In the genomic region with DNA sequence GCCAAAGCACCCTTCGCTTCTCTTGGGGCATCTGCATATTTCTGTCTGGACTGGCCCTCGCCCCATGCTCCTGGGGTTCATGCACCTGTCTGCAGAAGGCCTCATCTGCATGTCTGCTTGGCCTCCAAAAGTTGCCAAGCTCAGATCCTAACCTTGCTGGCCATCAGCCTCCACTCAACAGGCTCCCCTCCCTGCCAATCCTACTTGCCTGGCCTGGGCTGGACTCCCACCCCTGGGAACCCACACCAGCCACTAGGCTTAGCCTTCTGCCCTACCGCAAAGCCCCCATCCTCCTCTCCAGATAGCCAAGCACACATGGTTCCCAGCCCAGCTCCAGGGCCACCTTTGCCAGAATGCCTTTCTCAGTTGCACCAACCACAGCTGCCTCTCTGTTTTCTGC, we compare ENCODE assay signal across 24 cellular contexts.
"Had no signal": no experiment of that assay in that cellular context is flagged by ENCODE, and none has a peak within 500 bp of the region (broad histone marks: within the 10 kb centered on the region; RNA-seq: fewer than 3 reads in every experiment).

No MANE protein-coding gene starts in this region.

- ATAC-seq: esophagus mucosa, left ventricle myocardium superior had no signal

- H3K27ac ChIP-seq: dorsolateral prefrontal cortex, heart left ventricle, neural progenitor cell, pancreas, prostate gland, right lobe of liver, suprapubic skin, thyroid gland, vagina had no signal

- H3K9me3 ChIP-seq: heart left ventricle, pancreas, prostate gland, right lobe of liver, suprapubic skin, thyroid gland, vagina had no signal

- H3K9ac ChIP-seq: neural progenitor cell had no signal

- H3K9me3 Mint-ChIP-seq: naive thymus-derived CD8-positive, alpha-beta T cell; type B pancreatic cell had no signal

- H3K4me3 ChIP-seq: dorsolateral prefrontal cortex, heart left ventricle, lung, neural progenitor cell, pancreas, prostate gland, right lobe of liver, suprapubic skin, thyroid gland, vagina had no signal

- H3K4me2 ChIP-seq: neural progenitor cell had no signal

- DNase-seq: cortex of kidney; effector CD8-positive, alpha-beta T cell; heart left ventricle; hippocampal formation; left colon; left ventricle myocardium superior; mesendoderm; occipital lobe; pancreas; stimulated activated CD4-positive, alpha-beta T cell treated with anti-CD3 and anti-CD28 coated beads, Interleukin-2, amount 100 ng/mL, for 24 hours; stimulated activated CD4-positive, alpha-beta T cell treated with anti-CD3 and anti-CD28 coated beads, Interleukin-4, amount 100 ng/mL, for 4 hours; stimulated activated naive CD4-positive, alpha-beta T cell treated with Interleukin-2 at 50 U/mL for 16 hours; thyroid gland had no signal

- H3K4me3 Mint-ChIP-seq: naive thymus-derived CD8-positive, alpha-beta T cell; neural progenitor cell; type B pancreatic cell had no signal

- H3K27me3 ChIP-seq: pancreas, right lobe of liver, thyroid gland, vagina had no signal

- H2AFZ ChIP-seq: neural progenitor cell had no signal

- H3K36me3 ChIP-seq: heart left ventricle, neural progenitor cell, pancreas, prostate gland, right lobe of liver, suprapubic skin, thyroid gland, vagina had no signal

- H3K4me1 ChIP-seq: heart left ventricle, pancreas, prostate gland, right lobe of liver, suprapubic skin, thyroid gland, vagina had no signal

- H3K36me3 Mint-ChIP-seq: naive thymus-derived CD8-positive, alpha-beta T cell; type B pancreatic cell had no signal

- FAIRE-seq: frontal cortex, pancreas had no signal

- H3K27ac Mint-ChIP-seq: naive thymus-derived CD8-positive, alpha-beta T cell; neural progenitor cell; type B pancreatic cell had no signal
